1 cellular context compared by ENCODE assay signal in the genomic region with DNA sequence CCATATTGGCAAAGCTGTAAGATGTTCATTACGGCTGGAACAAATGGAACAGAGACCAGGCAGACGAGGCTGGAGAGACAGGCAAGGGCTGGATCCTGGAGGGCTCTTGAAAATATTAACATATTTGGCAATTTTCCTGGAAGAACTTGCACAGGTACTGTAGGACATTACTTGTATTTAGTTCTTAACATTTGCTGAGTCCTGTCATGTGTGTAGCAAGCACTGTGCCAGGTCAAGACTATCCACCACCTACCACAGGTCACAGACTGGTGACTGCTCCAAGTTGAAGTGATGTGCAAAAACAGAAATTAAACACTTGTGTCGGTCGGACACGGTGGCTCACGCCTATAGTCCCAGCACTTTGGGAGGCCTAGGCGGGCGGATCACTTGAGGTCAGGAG.
TF ChIP-seq lines count a peak whose summit lies in the region.

No MANE protein-coding gene starts in this region.

TF ChIP-seq in GM23338, 12 proteins besides CTCF, POLR2A, EP300 and RAD21:
- TF ChIP-seq, protein P1, sequence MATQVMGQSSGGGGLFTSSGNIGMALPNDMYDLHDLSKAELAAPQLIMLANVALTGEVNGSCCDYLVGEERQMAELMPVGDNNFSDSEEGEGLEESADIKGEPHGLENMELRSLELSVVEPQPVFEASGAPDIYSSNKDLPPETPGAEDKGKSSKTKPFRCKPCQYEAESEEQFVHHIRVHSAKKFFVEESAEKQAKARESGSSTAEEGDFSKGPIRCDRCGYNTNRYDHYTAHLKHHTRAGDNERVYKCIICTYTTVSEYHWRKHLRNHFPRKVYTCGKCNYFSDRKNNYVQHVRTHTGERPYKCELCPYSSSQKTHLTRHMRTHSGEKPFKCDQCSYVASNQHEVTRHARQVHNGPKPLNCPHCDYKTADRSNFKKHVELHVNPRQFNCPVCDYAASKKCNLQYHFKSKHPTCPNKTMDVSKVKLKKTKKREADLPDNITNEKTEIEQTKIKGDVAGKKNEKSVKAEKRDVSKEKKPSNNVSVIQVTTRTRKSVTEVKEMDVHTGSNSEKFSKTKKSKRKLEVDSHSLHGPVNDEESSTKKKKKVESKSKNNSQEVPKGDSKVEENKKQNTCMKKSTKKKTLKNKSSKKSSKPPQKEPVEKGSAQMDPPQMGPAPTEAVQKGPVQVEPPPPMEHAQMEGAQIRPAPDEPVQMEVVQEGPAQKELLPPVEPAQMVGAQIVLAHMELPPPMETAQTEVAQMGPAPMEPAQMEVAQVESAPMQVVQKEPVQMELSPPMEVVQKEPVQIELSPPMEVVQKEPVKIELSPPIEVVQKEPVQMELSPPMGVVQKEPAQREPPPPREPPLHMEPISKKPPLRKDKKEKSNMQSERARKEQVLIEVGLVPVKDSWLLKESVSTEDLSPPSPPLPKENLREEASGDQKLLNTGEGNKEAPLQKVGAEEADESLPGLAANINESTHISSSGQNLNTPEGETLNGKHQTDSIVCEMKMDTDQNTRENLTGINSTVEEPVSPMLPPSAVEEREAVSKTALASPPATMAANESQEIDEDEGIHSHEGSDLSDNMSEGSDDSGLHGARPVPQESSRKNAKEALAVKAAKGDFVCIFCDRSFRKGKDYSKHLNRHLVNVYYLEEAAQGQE (IDR thresholded peaks at IDR 0.05; ENCODE audit: unreplicated experiment) = no peak
- TF ChIP-seq, protein P2, sequence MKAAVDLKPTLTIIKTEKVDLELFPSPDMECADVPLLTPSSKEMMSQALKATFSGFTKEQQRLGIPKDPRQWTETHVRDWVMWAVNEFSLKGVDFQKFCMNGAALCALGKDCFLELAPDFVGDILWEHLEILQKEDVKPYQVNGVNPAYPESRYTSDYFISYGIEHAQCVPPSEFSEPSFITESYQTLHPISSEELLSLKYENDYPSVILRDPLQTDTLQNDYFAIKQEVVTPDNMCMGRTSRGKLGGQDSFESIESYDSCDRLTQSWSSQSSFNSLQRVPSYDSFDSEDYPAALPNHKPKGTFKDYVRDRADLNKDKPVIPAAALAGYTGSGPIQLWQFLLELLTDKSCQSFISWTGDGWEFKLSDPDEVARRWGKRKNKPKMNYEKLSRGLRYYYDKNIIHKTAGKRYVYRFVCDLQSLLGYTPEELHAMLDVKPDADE (IDR thresholded peaks at IDR 0.05) = no peak
- TF ChIP-seq POLR2AphosphoS5 (IDR thresholded peaks at IDR 0.05; ENCODE audit: low read depth) (no peak), ZNF331 (CRISPR knock-in tag; IDR thresholded peaks at IDR 0.05; ENCODE audit: low read depth) (no peak), EZH2phosphoT487 (IDR thresholded peaks at IDR 0.05; ENCODE audit: unreplicated experiment) (no peak), STAT1 (IDR thresholded peaks at IDR 0.05; ENCODE audit: unreplicated experiment) (no peak), ZNF114 (CRISPR knock-in tag; IDR thresholded peaks at IDR 0.05) (no peak)
- TF ChIP-seq, protein P3, sequence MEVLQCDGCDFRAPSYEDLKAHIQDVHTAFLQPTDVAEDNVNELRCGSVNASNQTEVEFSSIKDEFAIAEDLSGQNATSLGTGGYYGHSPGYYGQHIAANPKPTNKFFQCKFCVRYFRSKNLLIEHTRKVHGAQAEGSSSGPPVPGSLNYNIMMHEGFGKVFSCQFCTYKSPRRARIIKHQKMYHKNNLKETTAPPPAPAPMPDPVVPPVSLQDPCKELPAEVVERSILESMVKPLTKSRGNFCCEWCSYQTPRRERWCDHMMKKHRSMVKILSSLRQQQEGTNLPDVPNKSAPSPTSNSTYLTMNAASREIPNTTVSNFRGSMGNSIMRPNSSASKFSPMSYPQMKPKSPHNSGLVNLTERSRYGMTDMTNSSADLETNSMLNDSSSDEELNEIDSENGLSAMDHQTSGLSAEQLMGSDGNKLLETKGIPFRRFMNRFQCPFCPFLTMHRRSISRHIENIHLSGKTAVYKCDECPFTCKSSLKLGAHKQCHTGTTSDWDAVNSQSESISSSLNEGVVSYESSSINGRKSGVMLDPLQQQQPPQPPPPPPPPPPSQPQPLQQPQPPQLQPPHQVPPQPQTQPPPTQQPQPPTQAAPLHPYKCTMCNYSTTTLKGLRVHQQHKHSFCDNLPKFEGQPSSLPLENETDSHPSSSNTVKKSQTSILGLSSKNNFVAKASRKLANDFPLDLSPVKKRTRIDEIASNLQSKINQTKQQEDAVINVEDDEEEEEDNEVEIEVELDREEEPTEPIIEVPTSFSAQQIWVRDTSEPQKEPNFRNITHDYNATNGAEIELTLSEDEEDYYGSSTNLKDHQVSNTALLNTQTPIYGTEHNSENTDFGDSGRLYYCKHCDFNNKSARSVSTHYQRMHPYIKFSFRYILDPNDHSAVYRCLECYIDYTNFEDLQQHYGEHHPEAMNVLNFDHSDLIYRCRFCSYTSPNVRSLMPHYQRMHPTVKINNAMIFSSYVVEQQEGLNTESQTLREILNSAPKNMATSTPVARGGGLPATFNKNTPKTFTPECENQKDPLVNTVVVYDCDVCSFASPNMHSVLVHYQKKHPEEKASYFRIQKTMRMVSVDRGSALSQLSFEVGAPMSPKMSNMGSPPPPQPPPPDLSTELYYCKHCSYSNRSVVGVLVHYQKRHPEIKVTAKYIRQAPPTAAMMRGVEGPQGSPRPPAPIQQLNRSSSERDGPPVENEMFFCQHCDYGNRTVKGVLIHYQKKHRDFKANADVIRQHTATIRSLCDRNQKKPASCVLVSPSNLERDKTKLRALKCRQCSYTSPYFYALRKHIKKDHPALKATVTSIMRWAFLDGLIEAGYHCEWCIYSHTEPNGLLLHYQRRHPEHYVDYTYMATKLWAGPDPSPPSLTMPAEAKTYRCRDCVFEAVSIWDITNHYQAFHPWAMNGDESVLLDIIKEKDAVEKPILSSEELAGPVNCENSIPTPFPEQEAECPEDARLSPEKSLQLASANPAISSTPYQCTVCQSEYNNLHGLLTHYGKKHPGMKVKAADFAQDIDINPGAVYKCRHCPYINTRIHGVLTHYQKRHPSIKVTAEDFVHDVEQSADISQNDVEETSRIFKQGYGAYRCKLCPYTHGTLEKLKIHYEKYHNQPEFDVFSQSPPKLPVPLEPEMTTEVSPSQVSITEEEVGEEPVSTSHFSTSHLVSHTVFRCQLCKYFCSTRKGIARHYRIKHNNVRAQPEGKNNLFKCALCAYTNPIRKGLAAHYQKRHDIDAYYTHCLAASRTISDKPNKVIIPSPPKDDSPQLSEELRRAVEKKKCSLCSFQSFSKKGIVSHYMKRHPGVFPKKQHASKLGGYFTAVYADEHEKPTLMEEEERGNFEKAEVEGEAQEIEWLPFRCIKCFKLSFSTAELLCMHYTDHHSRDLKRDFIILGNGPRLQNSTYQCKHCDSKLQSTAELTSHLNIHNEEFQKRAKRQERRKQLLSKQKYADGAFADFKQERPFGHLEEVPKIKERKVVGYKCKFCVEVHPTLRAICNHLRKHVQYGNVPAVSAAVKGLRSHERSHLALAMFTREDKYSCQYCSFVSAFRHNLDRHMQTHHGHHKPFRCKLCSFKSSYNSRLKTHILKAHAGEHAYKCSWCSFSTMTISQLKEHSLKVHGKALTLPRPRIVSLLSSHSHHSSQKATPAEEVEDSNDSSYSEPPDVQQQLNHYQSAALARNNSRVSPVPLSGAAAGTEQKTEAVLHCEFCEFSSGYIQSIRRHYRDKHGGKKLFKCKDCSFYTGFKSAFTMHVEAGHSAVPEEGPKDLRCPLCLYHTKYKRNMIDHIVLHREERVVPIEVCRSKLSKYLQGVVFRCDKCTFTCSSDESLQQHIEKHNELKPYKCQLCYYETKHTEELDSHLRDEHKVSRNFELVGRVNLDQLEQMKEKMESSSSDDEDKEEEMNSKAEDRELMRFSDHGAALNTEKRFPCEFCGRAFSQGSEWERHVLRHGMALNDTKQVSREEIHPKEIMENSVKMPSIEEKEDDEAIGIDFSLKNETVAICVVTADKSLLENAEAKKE (CRISPR knock-in tag; IDR thresholded peaks at IDR 0.05) = no peak
